Comparison of ENCODE assay signal across 8 cellular contexts in the genomic region with DNA sequence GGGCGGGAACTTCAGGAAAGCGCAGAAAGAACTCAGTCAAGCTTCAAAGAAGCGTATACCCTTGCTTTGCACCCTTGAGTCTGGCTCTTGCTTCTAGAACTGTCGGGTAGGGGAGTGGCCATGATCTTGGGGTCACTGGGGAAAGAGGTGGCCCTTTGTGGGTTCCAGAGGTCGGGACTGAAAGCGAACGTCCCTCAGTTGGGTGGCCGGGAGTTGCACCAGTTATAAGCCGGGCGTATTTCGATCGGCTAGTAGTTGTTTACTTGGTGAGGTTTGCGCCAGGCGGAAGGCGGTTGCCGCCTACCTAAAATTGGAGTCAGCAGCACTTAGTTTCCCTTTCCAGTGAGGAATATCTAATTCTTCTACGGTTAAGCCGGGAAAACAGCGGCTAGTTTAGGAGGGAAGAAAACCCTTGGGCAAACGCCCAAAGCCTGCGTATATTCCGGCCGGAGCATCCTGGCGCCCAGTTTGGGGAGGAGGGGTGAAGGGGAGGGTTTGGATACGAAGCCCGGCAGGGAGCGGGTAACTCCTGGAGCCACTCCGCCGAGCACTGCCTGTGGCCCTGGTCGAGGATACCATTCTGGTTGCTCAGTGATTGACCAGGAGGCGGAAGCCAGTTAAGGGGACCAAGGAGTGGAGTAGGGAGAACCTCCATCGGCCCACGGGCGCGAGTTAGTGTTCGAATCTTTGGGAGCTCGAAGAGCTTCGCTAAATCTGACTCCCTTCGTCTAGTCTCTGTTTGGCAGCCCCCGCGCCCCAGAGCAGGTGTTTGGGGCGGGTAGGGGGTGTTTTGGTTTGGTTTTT. TPM values are rescaled to one million over a fixed set of nuclear protein-coding genes. Genes with fewer than 3 reads are reported as not detected.
DNase-seq lines count a peak whose midpoint lies in the region; ATAC-seq and TF ChIP-seq lines count a peak whose summit lies in the region.

No MANE protein-coding gene starts in this region.

- H3K27ac ChIP-seq in BLaER1 treated with 17β-estradiol and CSF1 and Interleukin-3, amounts not matched to agents 10 nM and 100 nM: no peak overlapping the region
- H3K27ac ChIP-seq in KMS-11 (no peak overlapping the region), duodenal mucosa (ENCODE audit: low read depth, low read length) (no peak overlapping the region), gastroesophageal sphincter (peak overlapping the region in 1 of 4 donors; percentile 42)

- H3K4me1 ChIP-seq in BLaER1 treated with 17β-estradiol and CSF1 and Interleukin-3, amounts not matched to agents 10 nM and 100 nM: peaks cover 35 to 58% (median 47%) of the 10 kb centered on the region in 10 experiments
- H3K4me1 ChIP-seq in KMS-11 (ENCODE audit: low read depth, poor library complexity, severe bottlenecking) (no peaks in the 10 kb centered on the region), duodenal mucosa (ENCODE audit: control insufficient read depth in 1 of 2, insufficient read depth in 2 of 2, low read length in 2 of 2) (no peaks in the 10 kb centered on the region), gastroesophageal sphincter (peaks cover 0 to 69% (median 10%) of the 10 kb centered on the region in 3 donors)

- peak overlapping the region; percentile 38; the same call in 1 of the 2 replicates for H2AFZ ChIP-seq in KMS-11 (ENCODE audit: low read depth)

- ATAC-seq in GM18858 (IDR thresholded peaks at IDR 0.05; ENCODE audit: unreplicated experiment) (no peak), gastroesophageal sphincter (no peak)

- H3K9ac ChIP-seq in BLaER1 treated with 17β-estradiol and CSF1 and Interleukin-3, amounts not matched to agents 10 nM and 100 nM: no peak overlapping the region
- H3K9ac ChIP-seq in KMS-11: peak overlapping the region; percentile 19; the same call in 1 of the 2 replicates
- no peak overlapping the region for H3K9ac ChIP-seq in duodenal mucosa (ENCODE audit: low read depth in 1 of 2, low read length in 2 of 2)

- H3K9me3 ChIP-seq in BLaER1 treated with 17β-estradiol and CSF1 and Interleukin-3, amounts not matched to agents 10 nM and 100 nM (replicated peaks in 1 of 11): peaks cover 32 to 58% (median 50%) of the 10 kb centered on the region in 11 experiments
- H3K9me3 ChIP-seq in duodenal mucosa (ENCODE audit: control insufficient read depth in 1 of 2, low read length in 2 of 2) (no peaks in the 10 kb centered on the region), gastroesophageal sphincter (no peaks in the 10 kb centered on the region)

- peaks cover 88% of the 10 kb centered on the region for H3K27me3 Mint-ChIP-seq in mesothelial cell of epicardium (ENCODE audit: low read depth)

- WGBS in gastroesophageal sphincter (ENCODE audit: low coverage in 1 of 2), 2 donors: 4 to 5% methylated on average over 16 to 19 of the region's 42 CpGs

- H3K9me3 Mint-ChIP-seq in mesothelial cell of epicardium: no peaks in the 10 kb centered on the region

- H3K4me3 Mint-ChIP-seq in mesothelial cell of epicardium: peak overlapping the region; percentile 89

- peaks cover 0 to 81% (median 50%) of the 10 kb centered on the region in 11 experiments; a peak in 18 of 22 replicates for H4K20me1 ChIP-seq in BLaER1 treated with 17β-estradiol and CSF1 and Interleukin-3, amounts not matched to agents 10 nM and 100 nM
- H4K20me1 ChIP-seq in KMS-11 (ENCODE audit: insufficient read depth): no peaks in the 10 kb centered on the region

- DNase-seq in mesothelial cell of epicardium (ENCODE audit: low spot score in 2 of 2, unreplicated experiment in 2 of 2): peak in 1 of 2 experiments; percentile 55
- no peak for DNase-seq in islet precursor cell
- no peak for DNase-seq in stimulated activated CD8-positive, alpha-beta memory T cell treated with anti-CD3 and anti-CD28 coated beads, Interleukin-4, amount 100 ng/mL, for 48 hours

- H3K36me3 Mint-ChIP-seq in mesothelial cell of epicardium: peaks cover 29% of the 10 kb centered on the region

- no peak for TF ChIP-seq CTCF in KMS-11 (conservative IDR thresholded peaks at IDR 0.05; ENCODE audit: low read depth, low read length)
- TF ChIP-seq CTCF in mesothelial cell of epicardium (IDR thresholded peaks at IDR 0.05; ENCODE audit: unreplicated experiment): no peak
- no peak for TF ChIP-seq CTCF in gastroesophageal sphincter (IDR thresholded peaks at IDR 0.05)

- TF ChIP-seq POLR2A in gastroesophageal sphincter (IDR thresholded peaks at IDR 0.05): no peak

- H3K27me3 ChIP-seq in BLaER1 treated with 17β-estradiol and CSF1 and Interleukin-3, amounts not matched to agents 10 nM and 100 nM: peaks cover 99 to 100% (median 100%) of the 10 kb centered on the region in 11 experiments
- no peaks in the 10 kb centered on the region for H3K27me3 ChIP-seq in KMS-11 (ENCODE audit: insufficient read depth, low read depth)
- H3K27me3 ChIP-seq in duodenal mucosa (ENCODE audit: control insufficient read depth in 1 of 2, insufficient read depth in 2 of 2, low read length in 2 of 2): peaks cover 81 to 85% of the 10 kb centered on the region in 2 donors
- peaks cover 100% of the 10 kb centered on the region for H3K27me3 ChIP-seq in gastroesophageal sphincter

- H3K4me3 ChIP-seq in BLaER1 treated with 17β-estradiol and CSF1 and Interleukin-3, amounts not matched to agents 10 nM and 100 nM: peak overlapping the region in 9 of 10 experiments; percentile 11 to 60 (median 45); a peak in 17 of 20 replicates
- H3K4me3 ChIP-seq in KMS-11 (IDR thresholded peaks at IDR 0.05; ENCODE audit: insufficient read depth, low read depth, low read length) (no peak overlapping the region), duodenal mucosa (ENCODE audit: low read depth in 1 of 2, low read length in 2 of 2) (peak overlapping the region; percentile 5 to 29), gastroesophageal sphincter (peak overlapping the region in 1 of 2 donors; percentile 45)

- TF ChIP-seq EP300 in gastroesophageal sphincter (IDR thresholded peaks at IDR 0.05): no peak

- peaks cover 69% of the 10 kb centered on the region for H3K4me1 Mint-ChIP-seq in mesothelial cell of epicardium

- H3K4me2 ChIP-seq in BLaER1 treated with 17β-estradiol and CSF1 and Interleukin-3, amounts not matched to agents 10 nM and 100 nM: peak overlapping the region; percentile 43 to 93 (median 74)
- H3K4me2 ChIP-seq in KMS-11: peak overlapping the region; percentile 25; the same call in 1 of the 2 replicates

- H3K79me2 ChIP-seq in KMS-11 (ENCODE audit: insufficient read depth, low read depth): no peaks in the 10 kb centered on the region

- H3K36me3 ChIP-seq in BLaER1 treated with 17β-estradiol and CSF1 and Interleukin-3, amounts not matched to agents 10 nM and 100 nM: no peaks in the 10 kb centered on the region
- H3K36me3 ChIP-seq in KMS-11 (ENCODE audit: insufficient read depth) (no peaks in the 10 kb centered on the region), duodenal mucosa (ENCODE audit: control insufficient read depth in 1 of 2, insufficient read depth in 2 of 2, low read length in 2 of 2) (no peaks in the 10 kb centered on the region), gastroesophageal sphincter (no peaks in the 10 kb centered on the region)

- peak overlapping the region; percentile 99 for H3K27ac Mint-ChIP-seq in mesothelial cell of epicardium

RNA-seq across cellular contexts. Expression of a gene that starts 0.8 kb away (rescaled TPM):
- total RNA-seq in mesothelial cell of epicardium: 122 to 131 TPM (median 125 TPM) in 3 replicates
- total RNA-seq in gastroesophageal sphincter: 1 to 10 TPM in 2 of 4 donors, under 1 TPM in 1, not detected in 1; 0.52 to 2.7 (median 1.6) TPM

Comparison
In these comparisons a context has a peak if more than half of its experiments do, and no peak if none do; other contexts are left out.
1. RNA of a gene that starts 0.8 kb away (total RNA-seq): 122 to 131 TPM in mesothelial cell of epicardium; 0.52 to 2.7 TPM in gastroesophageal sphincter; every median in the first group is over 10 times any median in the second.